In the genomic region with DNA sequence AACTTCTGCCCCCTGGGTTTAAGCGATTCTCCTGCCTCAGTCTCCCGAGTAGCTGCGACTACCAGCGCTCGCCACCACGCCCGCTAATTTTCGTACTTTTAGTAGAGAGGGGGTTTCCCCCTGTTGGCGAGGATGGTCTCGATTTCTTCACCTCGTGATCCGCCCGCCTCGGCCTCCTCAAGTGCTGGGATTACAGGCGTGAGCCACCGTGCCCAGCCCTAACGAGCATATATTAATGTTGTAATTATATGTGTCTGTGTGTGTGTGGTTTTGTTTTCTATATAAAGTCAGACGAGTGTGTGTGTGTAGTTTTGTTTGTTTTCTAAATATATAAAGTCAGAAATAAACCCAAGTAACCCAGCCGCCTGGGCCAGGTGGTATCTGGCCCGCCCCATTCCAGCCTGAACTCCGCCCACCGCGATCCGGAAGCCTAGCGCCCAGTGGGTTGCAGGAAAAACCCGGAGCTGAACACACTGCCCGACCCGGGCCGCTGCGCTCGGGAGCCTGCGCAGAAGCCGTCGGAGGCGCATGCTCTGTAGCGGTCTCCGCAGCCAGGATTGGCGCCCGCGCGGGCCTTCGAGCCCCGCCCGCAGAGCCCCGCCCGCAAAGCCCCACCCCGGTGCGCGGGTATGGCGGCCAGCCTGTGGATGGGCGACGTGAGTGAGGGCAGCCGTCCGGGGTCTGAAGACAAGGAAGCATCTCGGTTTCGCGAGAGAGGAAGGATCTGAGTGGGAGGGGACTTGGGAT, we compare ENCODE assay signal across 8 cellular contexts. TPM values are rescaled to one million over a fixed set of nuclear protein-coding genes. Genes with fewer than 3 reads are reported as not detected.
DNase-seq lines count a peak whose midpoint lies in the region; ATAC-seq lines count a peak whose summit lies in the region.

A gene (plus strand): TSS at position 604 of the 747 bp plus-strand sequence. CDS start 26 bp downstream, at position 630.

- peak; percentile 90 for ATAC-seq in GM19351 (IDR thresholded peaks at IDR 0.05; ENCODE audit: unreplicated experiment)
- ATAC-seq in HG03520 (IDR thresholded peaks at IDR 0.05; ENCODE audit: unreplicated experiment), result peak; percentile 89
- ATAC-seq in left colon, result peak; percentile 94

- H3K4me3 Mint-ChIP-seq in activated CD4-positive, alpha-beta T cell treated with anti-CD3 and anti-CD28 coated beads, Interleukin-2, amount 10 ng/mL, durations not matched to agents 7 days and 5 days, result peak within 1 kb of the TSS; percentile 94

- H3K36me3 Mint-ChIP-seq in activated CD4-positive, alpha-beta T cell treated with anti-CD3 and anti-CD28 coated beads, Interleukin-2, amount 10 ng/mL, durations not matched to agents 7 days and 5 days (ENCODE audit: low read depth), result peaks cover 23% of the 10 kb centered on the region

- DNase-seq in C1 segment of cervical spinal cord (lab: John Stamatoyannopoulos, UW), result peak; percentile 80 to 98 (median 94)
- peak; percentile 96 for DNase-seq in NCI-H69 (lab: John Stamatoyannopoulos, UW)
- DNase-seq in activated CD4-positive, alpha-beta T cell treated with anti-CD3 and anti-CD28 coated beads, Interleukin-2, amount 10 ng/mL, durations not matched to agents 7 days and 5 days, result peak; percentile 98
- peak; percentile 83 for DNase-seq in cortex of kidney (lab: John Stamatoyannopoulos, UW)
- peak; percentile 97 to 99 for DNase-seq in left colon
- DNase-seq in stimulated activated CD4-positive, alpha-beta T cell treated with anti-CD3 and anti-CD28 coated beads, Interleukin-1b, Interleukin-23, amount 100 ng/mL, for 4 hours (ENCODE audit: low read depth in 2 of 2), result peak; percentile 96 to 97

- peak within 1 kb of the TSS; percentile 97 for H3K27ac Mint-ChIP-seq in activated CD4-positive, alpha-beta T cell treated with anti-CD3 and anti-CD28 coated beads, Interleukin-2, amount 10 ng/mL, durations not matched to agents 7 days and 5 days

- H3K9me3 Mint-ChIP-seq in activated CD4-positive, alpha-beta T cell treated with anti-CD3 and anti-CD28 coated beads, Interleukin-2, amount 10 ng/mL, durations not matched to agents 7 days and 5 days, result no peaks in the 10 kb centered on the region

- H3K4me1 Mint-ChIP-seq in activated CD4-positive, alpha-beta T cell treated with anti-CD3 and anti-CD28 coated beads, Interleukin-2, amount 10 ng/mL, durations not matched to agents 7 days and 5 days, result peaks cover 29% of the 10 kb centered on the region

- intact Hi-C loops in left colon (cut with DNase I, micrococcal nuclease), result no loop called here

- no peaks in the 10 kb centered on the region for H3K27me3 Mint-ChIP-seq in activated CD4-positive, alpha-beta T cell treated with anti-CD3 and anti-CD28 coated beads, Interleukin-2, amount 10 ng/mL, durations not matched to agents 7 days and 5 days

- CTCF ChIA-PET in activated CD4-positive, alpha-beta T cell treated with anti-CD3 and anti-CD28 coated beads, Interleukin-2, amount 10 ng/mL, durations not matched to agents 7 days and 5 days (lab: Charles Lee), result interaction anchor here (0.6 to 2.0 kb wide), 9 partner anchors 11 to 220 kb away, joined by 3 to 8 read pairs (median 3); a partner anchor contains a TSS

- POLR2A ChIA-PET in activated CD4-positive, alpha-beta T cell treated with anti-CD3 and anti-CD28 coated beads, Interleukin-2, amount 10 ng/mL, durations not matched to agents 7 days and 5 days (lab: Charles Lee), result interaction anchor here (0.6 to 3.3 kb wide), 3 partner anchors 12 to 166 kb away, joined by 3 to 22 read pairs (median 3); no protein-coding TSS in a partner anchor

RNA-seq across cellular contexts. Expression of the gene that starts here (rescaled TPM):
- total RNA-seq in activated CD4-positive, alpha-beta T cell treated with anti-CD3 and anti-CD28 coated beads, Interleukin-2, amount 10 ng/mL, durations not matched to agents 7 days and 5 days, result 10 to 100 TPM; 69.3 to 70.6 TPM
- 10 to 100 TPM; 14.7 to 18.3 TPM for total RNA-seq in left colon

Comparison
In these comparisons a context has a peak if more than half of its experiments do, and no peak if none do; other contexts are left out.
1. Peak in every context shown above with its lines: DNase-seq and ATAC-seq.